In genomic region chr17:4509402-4509801, GRCh38 we compare ENCODE assay signal across 13 cellular contexts. TPM values are rescaled to one million over a fixed set of nuclear protein-coding genes. Genes with fewer than 3 reads are reported as not detected.
DNase-seq lines count a peak whose midpoint lies in the region; ATAC-seq, FAIRE-seq and TF ChIP-seq lines count a peak whose summit lies in the region.
"Had no signal": no experiment of that assay in that cellular context is flagged by ENCODE, and none has a peak within 500 bp of the region (broad histone marks: within the 10 kb centered on the region; RNA-seq: fewer than 3 reads in every experiment).

No MANE protein-coding gene starts in this region.

- POLR2A ChIA-PET in Caco-2 (lab: Charles Lee) = no interaction called here

- H3K27me3 ChIP-seq in heart left ventricle = no peaks in the 10 kb centered on the region
- H3K27me3 ChIP-seq in Caco-2 (replicated peaks; ENCODE audit: control insufficient read depth, insufficient read depth, low read length) = no peaks in the 10 kb centered on the region

- intact Hi-C loops in heart left ventricle (cut with DNase I) = loop anchor here in 3 of 10 donors (10.0 kb wide), 1 partner anchor 85 kb away; no protein-coding TSS in a partner anchor
- intact Hi-C loops in Caco-2 (cut with micrococcal nuclease; ENCODE audit: unreplicated experiment) = no loop called here

- H3K9me3 ChIP-seq in T-helper 17 cell (ENCODE audit: control insufficient read depth, low read length, poor library complexity, severe bottlenecking) (no peaks in the 10 kb centered on the region), heart left ventricle (no peaks in the 10 kb centered on the region), Caco-2 (no peaks in the 10 kb centered on the region)

- FAIRE-seq in GM18507 (lab: Jason Lieb, UNC) = peak; percentile 64

- H3K36me3 Mint-ChIP-seq in T-helper 17 cell (ENCODE audit: low read depth) = no peaks in the 10 kb centered on the region
- H3K36me3 Mint-ChIP-seq in stimulated activated naive B cell treated with anti-CD40 and anti-IgM and Interleukin-4, amounts not matched to agents 10 μg/mL and 1 μg/mL and 100 μg/mL, for 72 hours = no peaks in the 10 kb centered on the region
- no peaks in the 10 kb centered on the region for H3K36me3 Mint-ChIP-seq in Caco-2 (ENCODE audit: insufficient read depth, unreplicated experiment)

- no peak overlapping the region for H3K4me3 ChIP-seq in heart left ventricle
- H3K4me3 ChIP-seq in Caco-2 (ENCODE audit: low read depth, low read length) = no peak overlapping the region

- H3K4me1 Mint-ChIP-seq in T-helper 17 cell (peaks cover 19% of the 10 kb centered on the region), Caco-2 (ENCODE audit: low read depth, unreplicated experiment) (peaks cover 4% of the 10 kb centered on the region)
- peaks cover 7 to 19% of the 10 kb centered on the region in 2 donors for H3K4me1 Mint-ChIP-seq in stimulated activated naive B cell treated with anti-CD40 and anti-IgM and Interleukin-4, amounts not matched to agents 10 μg/mL and 1 μg/mL and 100 μg/mL, for 72 hours

- DNase-seq in GM18507 (ENCODE audit: extremely low spot score, insufficient read length, low read depth) = no peak
- DNase-seq in T-helper 17 cell = no peak
- no peak for DNase-seq in heart left ventricle
- DNase-seq in stimulated activated naive B cell treated with anti-CD40 and anti-IgM and Interleukin-4, amounts not matched to agents 10 μg/mL and 1 μg/mL and 100 μg/mL, for 72 hours = no peak
- no peak for DNase-seq in Caco-2
- DNase-seq in SHP77 treated with DMSO at 0.1 percent for 48 hours (lab: John Stamatoyannopoulos, UW) = no peak
- no peak for DNase-seq in NAMALWA (ENCODE audit: low spot score)
- DNase-seq: HFFc6 had no signal

- H3K27me3 Mint-ChIP-seq in T-helper 17 cell (peaks cover 12% of the 10 kb centered on the region), Caco-2 (ENCODE audit: insufficient read depth, unreplicated experiment) (no peaks in the 10 kb centered on the region)
- H3K27me3 Mint-ChIP-seq in stimulated activated naive B cell treated with anti-CD40 and anti-IgM and Interleukin-4, amounts not matched to agents 10 μg/mL and 1 μg/mL and 100 μg/mL, for 72 hours = peaks cover 51 to 55% of the 10 kb centered on the region in 2 donors

- no peaks in the 10 kb centered on the region for H3K9me3 Mint-ChIP-seq in stimulated activated naive B cell treated with anti-CD40 and anti-IgM and Interleukin-4, amounts not matched to agents 10 μg/mL and 1 μg/mL and 100 μg/mL, for 72 hours
- H3K9me3 Mint-ChIP-seq in Caco-2 (ENCODE audit: unreplicated experiment) = no peaks in the 10 kb centered on the region
- H3K9me3 Mint-ChIP-seq: HFFc6, IgD-negative memory B cell, nephron had no signal

- 54 to 61% (median 58%) methylated on average over 8 of the region's 8 CpGs for WGBS in heart left ventricle, 4 donors

- H3K27ac ChIP-seq in heart left ventricle = peak overlapping the region; percentile 14 to 86 (median 71)

- TF ChIP-seq CTCF in heart left ventricle (IDR thresholded peaks at IDR 0.05) (no peak), Caco-2 (IDR thresholded peaks at IDR 0.05; ENCODE audit: insufficient read depth in 1 of 2, low read depth in 1 of 2, low read length in 1 of 2, severe bottlenecking in 1 of 2, unreplicated experiment in 1 of 2) (no peak)

- CTCF ChIA-PET in Caco-2 (lab: Charles Lee) = no interaction called here

- no peak for TF ChIP-seq POLR2A in heart left ventricle (IDR thresholded peaks at IDR 0.05)

- ATAC-seq in T-helper 17 cell (peak; percentile 50), heart left ventricle (peak in 3 of 4 donors; percentile 23 to 35 (median 25)), GM19324 (IDR thresholded peaks at IDR 0.05; ENCODE audit: low FRiP score, unreplicated experiment) (no peak)
- peak; percentile 54 to 58 for ATAC-seq in stimulated activated naive B cell treated with anti-CD40 and anti-IgM and Interleukin-4, amounts not matched to agents 10 μg/mL and 1 μg/mL and 100 μg/mL, for 72 hours (replicated peaks)
- ATAC-seq: Panc1 had no signal

- H3K4me1 ChIP-seq in heart left ventricle = peaks cover 3 to 88% (median 55%) of the 10 kb centered on the region in 12 donors
- H3K4me1 ChIP-seq in Caco-2 = peaks cover 17% of the 10 kb centered on the region

- H3K4me3 Mint-ChIP-seq in T-helper 17 cell (peak overlapping the region; percentile 41), Caco-2 (ENCODE audit: unreplicated experiment) (no peak overlapping the region)
- no peak overlapping the region for H3K4me3 Mint-ChIP-seq in stimulated activated naive B cell treated with anti-CD40 and anti-IgM and Interleukin-4, amounts not matched to agents 10 μg/mL and 1 μg/mL and 100 μg/mL, for 72 hours
- H3K4me3 Mint-ChIP-seq: HFFc6, nephron had no signal

- H3K27ac Mint-ChIP-seq in T-helper 17 cell (peak overlapping the region; percentile 87), Caco-2 (ENCODE audit: unreplicated experiment) (no peak overlapping the region)
- H3K27ac Mint-ChIP-seq in stimulated activated naive B cell treated with anti-CD40 and anti-IgM and Interleukin-4, amounts not matched to agents 10 μg/mL and 1 μg/mL and 100 μg/mL, for 72 hours = no peak overlapping the region
- H3K27ac Mint-ChIP-seq: HFFc6 had no signal

- BruUV-seq in Caco-2 (replicated peaks; lab: Mats Ljungman, UMichigan) = no TSS peak

- H3K36me3 ChIP-seq in heart left ventricle (no peaks in the 10 kb centered on the region), Caco-2 (ENCODE audit: control insufficient read depth, insufficient read depth, low read length) (no peaks in the 10 kb centered on the region)

RNA-seq across cellular contexts. Expression of gene SPNS2, which starts 10.7 kb away (rescaled TPM):
- under 1 TPM; 0.22 to 0.73 TPM for total RNA-seq in T-helper 17 cell
- 10 to 100 TPM in 7 of 9 donors, 1 to 10 TPM in 2; 6.4 to 20.4 (median 11.4) TPM for total RNA-seq in heart left ventricle
- polyA plus RNA-seq in heart left ventricle = 10 to 100 TPM; 13.7 to 22.0 TPM
- total RNA-seq in Caco-2 (2022) = 1.00 TPM in 2 replicates
- total RNA-seq: HFFc6 had no signal
- polyA plus RNA-seq: fibroblast of lung, IgD-negative memory B cell had no signal

RNA-seq across cellular contexts. Expression of gene MYBBP1A, which starts 45.8 kb away (rescaled TPM):
- total RNA-seq in T-helper 17 cell (10 to 100 TPM; 63.8 to 64.4 TPM), heart left ventricle (10 to 100 TPM; 17.4 to 34.8 (median 24.4) TPM), Caco-2 (2022) (44.5 and 47.4 TPM in 2 replicates)
- polyA plus RNA-seq in heart left ventricle = 10 to 100 TPM; 15.5 to 27.8 TPM

RNA-seq across cellular contexts. Expression of gene GGT6, which starts 51.0 kb away (rescaled TPM):
- total RNA-seq in T-helper 17 cell (not detected), heart left ventricle (not detected), Caco-2 (2022) (not detected in 2 replicates)
- polyA plus RNA-seq in heart left ventricle = not detected
- total RNA-seq: fibroblast of lung, HFFc6 had no signal
- polyA plus RNA-seq: fibroblast of lung, IgD-negative memory B cell had no signal
